ENCODE assay signal across 28 cellular contexts in genomic region chr18:59400407-59400806, GRCh38.
"Had no signal": no experiment of that assay in that cellular context is flagged by ENCODE, and none has a peak within 500 bp of the region (broad histone marks: within the 10 kb centered on the region; RNA-seq: fewer than 3 reads in every experiment).

No MANE protein-coding gene starts in this region.

- H3K27ac ChIP-seq: stomach, suprapubic skin, testis, thoracic aorta, thyroid gland, tibial artery, tibial nerve, transverse colon, upper lobe of left lung, upper lobe of right lung, uterus, vagina had no signal

- DNase-seq: stimulated activated CD4-positive, alpha-beta T cell treated with anti-CD3 and anti-CD28 coated beads, Interleukin-2, amount 100 ng/mL, for 48 hours; stimulated activated CD4-positive, alpha-beta T cell treated with anti-CD3 and anti-CD28 coated beads, Interleukin-4, amount 100 ng/mL, for 1 hour; stimulated activated CD4-positive, alpha-beta T cell treated with anti-CD3 and anti-CD28 coated beads, Interleukin-4, amount 100 ng/mL, for 24 hours; stimulated activated CD4-positive, alpha-beta T cell treated with anti-CD3 and anti-CD28 coated beads, Interleukin-4, amount 100 ng/mL, for 4 hours; stimulated activated CD8-positive, alpha-beta memory T cell treated with anti-CD3 and anti-CD28 coated beads, Interleukin-4, amount 100 ng/mL, for 48 hours; stimulated activated naive B cell treated with anti-CD40 and anti-IgM and Interleukin-4, amounts not matched to agents 10 μg/mL and 1 μg/mL and 100 μg/mL, for 72 hours; stimulated activated naive CD4-positive, alpha-beta T cell; stimulated activated naive CD4-positive, alpha-beta T cell treated with Interleukin-2 at 50 U/mL for 16 hours; stimulated activated naive CD8-positive, alpha-beta T cell treated with anti-CD3 and anti-CD28 coated beads, Interleukin-15, amount 100 ng/mL, for 72 hours; stimulated activated naive CD8-positive, alpha-beta T cell treated with anti-CD3 and anti-CD28 coated beads, Interleukin-15, Interleukin-2, amounts not matched to agents 100 U/mL and 50 U/mL, for 24 hours; stomach; substantia nigra; testis; thyroid gland; tibial artery; transverse colon; trophoblast cell; upper lobe of left lung; upper lobe of right lung; uterus had no signal

- H3K9me3 ChIP-seq: stomach, suprapubic skin, testis, thoracic aorta, thyroid gland, tibial artery, tibial nerve, transverse colon, upper lobe of left lung, upper lobe of right lung, uterus, vagina had no signal

- H3K4me1 ChIP-seq: testis, thyroid gland, tibial artery, tibial nerve, transverse colon, upper lobe of left lung, upper lobe of right lung, uterus, vagina had no signal

- H3K36me3 ChIP-seq: stomach, suprapubic skin, thoracic aorta, thyroid gland, tibial artery, tibial nerve, transverse colon, upper lobe of left lung, upper lobe of right lung, uterus, vagina had no signal

- H3K4me3 ChIP-seq: stomach, suprapubic skin, testis, thoracic aorta, thyroid gland, tibial artery, tibial nerve, transverse colon, upper lobe of left lung, upper lobe of right lung, uterus, vagina had no signal

- ATAC-seq: stimulated activated effector memory CD8-positive, alpha-beta T cell treated with anti-CD3 and anti-CD28 coated beads, Interleukin-12 subunit alpha, Interleukin-12 subunit beta, amount 100 ng/mL, for 72 hours; stimulated activated memory B cell treated with anti-CD40 and anti-IgM and Interleukin-4, amounts not matched to agents 10 μg/mL and 1 μg/mL and 100 μg/mL, for 72 hours; stimulated activated naive B cell treated with anti-CD40 and anti-IgM and Interleukin-4, amounts not matched to agents 10 μg/mL and 1 μg/mL and 100 μg/mL, for 72 hours; stimulated activated naive CD8-positive, alpha-beta T cell treated with anti-CD3 and anti-CD28 coated beads, Interleukin-15, amount 100 ng/mL, for 72 hours; stimulated activated naive CD8-positive, alpha-beta T cell treated with anti-CD3 and anti-CD28 coated beads, Interleukin-15, Interleukin-2, amounts not matched to agents 100 U/mL and 50 U/mL, for 24 hours; upper lobe of right lung had no signal

- H3K4me3 Mint-ChIP-seq: stimulated activated effector memory CD8-positive, alpha-beta T cell treated with anti-CD3 and anti-CD28 coated beads, Interleukin-12 subunit alpha, Interleukin-12 subunit beta, amount 100 ng/mL, for 72 hours; stimulated activated memory B cell treated with anti-CD40 and anti-IgM and Interleukin-4, amounts not matched to agents 10 μg/mL and 1 μg/mL and 100 μg/mL, for 72 hours; stimulated activated naive B cell treated with anti-CD40 and anti-IgM and Interleukin-4, amounts not matched to agents 10 μg/mL and 1 μg/mL and 100 μg/mL, for 72 hours; stimulated activated naive CD8-positive, alpha-beta T cell treated with anti-CD3 and anti-CD28 coated beads, Interleukin-15, amount 100 ng/mL, for 72 hours; stimulated activated naive CD8-positive, alpha-beta T cell treated with anti-CD3 and anti-CD28 coated beads, Interleukin-15, Interleukin-2, amounts not matched to agents 100 ng/mL and 50 ng/mL, for 24 hours; type B pancreatic cell had no signal

- H3K36me3 Mint-ChIP-seq: stimulated activated effector memory CD8-positive, alpha-beta T cell treated with anti-CD3 and anti-CD28 coated beads, Interleukin-12 subunit alpha, Interleukin-12 subunit beta, amount 100 ng/mL, for 72 hours; stimulated activated memory B cell treated with anti-CD40 and anti-IgM and Interleukin-4, amounts not matched to agents 10 μg/mL and 1 μg/mL and 100 μg/mL, for 72 hours; stimulated activated naive B cell treated with anti-CD40 and anti-IgM and Interleukin-4, amounts not matched to agents 10 μg/mL and 1 μg/mL and 100 μg/mL, for 72 hours; type B pancreatic cell had no signal

- H3K27me3 ChIP-seq: suprapubic skin, testis, thyroid gland, tibial nerve, transverse colon, upper lobe of left lung, upper lobe of right lung, uterus, vagina had no signal

- H3K9me3 Mint-ChIP-seq: stimulated activated effector memory CD8-positive, alpha-beta T cell treated with anti-CD3 and anti-CD28 coated beads, Interleukin-12 subunit alpha, Interleukin-12 subunit beta, amount 100 ng/mL, for 72 hours; stimulated activated memory B cell treated with anti-CD40 and anti-IgM and Interleukin-4, amounts not matched to agents 10 μg/mL and 1 μg/mL and 100 μg/mL, for 72 hours; stimulated activated naive B cell treated with anti-CD40 and anti-IgM and Interleukin-4, amounts not matched to agents 10 μg/mL and 1 μg/mL and 100 μg/mL, for 72 hours; stimulated activated naive CD8-positive, alpha-beta T cell treated with anti-CD3 and anti-CD28 coated beads, Interleukin-15, amount 100 ng/mL, for 72 hours; stimulated activated naive CD8-positive, alpha-beta T cell treated with anti-CD3 and anti-CD28 coated beads, Interleukin-15, Interleukin-2, amounts not matched to agents 100 ng/mL and 50 ng/mL, for 24 hours; type B pancreatic cell had no signal

- H3K27ac Mint-ChIP-seq: stimulated activated effector memory CD8-positive, alpha-beta T cell treated with anti-CD3 and anti-CD28 coated beads, Interleukin-12 subunit alpha, Interleukin-12 subunit beta, amount 100 ng/mL, for 72 hours; stimulated activated memory B cell treated with anti-CD40 and anti-IgM and Interleukin-4, amounts not matched to agents 10 μg/mL and 1 μg/mL and 100 μg/mL, for 72 hours; stimulated activated naive B cell treated with anti-CD40 and anti-IgM and Interleukin-4, amounts not matched to agents 10 μg/mL and 1 μg/mL and 100 μg/mL, for 72 hours; stimulated activated naive CD8-positive, alpha-beta T cell treated with anti-CD3 and anti-CD28 coated beads, Interleukin-15, amount 100 ng/mL, for 72 hours; stimulated activated naive CD8-positive, alpha-beta T cell treated with anti-CD3 and anti-CD28 coated beads, Interleukin-15, Interleukin-2, amounts not matched to agents 100 ng/mL and 50 ng/mL, for 24 hours; type B pancreatic cell had no signal
